ENCODE assay signal across 8 cellular contexts in the genomic region with DNA sequence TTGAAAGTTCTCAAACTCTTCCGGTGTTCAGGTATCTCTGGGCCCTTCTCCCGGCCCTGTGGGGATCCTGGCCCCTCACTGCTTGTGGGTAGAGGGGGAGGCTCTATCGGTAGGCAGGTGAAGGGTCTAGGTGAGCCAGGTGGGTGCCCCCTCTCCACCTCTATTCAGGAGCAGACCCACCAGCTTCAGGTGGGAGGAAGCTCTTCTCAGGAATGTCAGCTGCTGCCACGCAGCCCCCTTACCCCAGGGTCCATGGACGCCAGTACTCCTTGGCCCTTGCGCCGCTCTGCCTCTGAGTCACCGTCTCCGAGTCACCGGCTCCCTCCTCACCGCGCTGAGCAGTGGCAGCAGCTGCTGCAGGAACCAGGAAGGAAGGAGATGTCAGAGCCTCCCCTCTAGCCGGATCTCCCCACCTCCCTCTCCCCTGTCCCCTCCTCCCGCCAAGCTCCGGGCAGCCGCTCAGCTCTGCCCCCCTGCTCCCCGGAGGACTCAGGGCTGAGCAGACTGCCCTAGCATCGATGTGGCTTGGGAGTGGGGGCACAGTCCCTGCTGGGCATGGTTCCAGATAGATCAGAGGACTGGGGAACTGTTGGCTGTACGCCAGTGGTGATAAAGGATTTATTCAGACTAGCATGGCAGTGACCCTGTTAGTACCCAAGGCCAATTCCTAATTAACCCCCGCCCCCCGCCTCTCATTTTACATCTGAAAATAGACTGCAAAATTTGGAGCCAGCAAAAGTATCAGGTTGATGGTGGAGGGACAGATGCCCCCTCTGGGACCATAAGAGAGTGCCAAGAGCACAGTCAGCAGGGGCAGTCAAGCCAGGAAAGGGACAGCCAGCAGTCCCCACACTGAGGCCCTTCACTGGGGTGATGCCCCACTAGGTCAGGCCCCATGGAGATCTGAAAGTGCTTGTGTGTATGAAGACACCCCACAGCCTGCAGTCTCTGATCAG. TPM values are rescaled to one million over a fixed set of nuclear protein-coding genes. Genes with fewer than 3 reads are reported as not detected.
DNase-seq lines count a peak whose midpoint lies in the region; ATAC-seq and FAIRE-seq lines count a peak whose summit lies in the region.

A gene with protein sequence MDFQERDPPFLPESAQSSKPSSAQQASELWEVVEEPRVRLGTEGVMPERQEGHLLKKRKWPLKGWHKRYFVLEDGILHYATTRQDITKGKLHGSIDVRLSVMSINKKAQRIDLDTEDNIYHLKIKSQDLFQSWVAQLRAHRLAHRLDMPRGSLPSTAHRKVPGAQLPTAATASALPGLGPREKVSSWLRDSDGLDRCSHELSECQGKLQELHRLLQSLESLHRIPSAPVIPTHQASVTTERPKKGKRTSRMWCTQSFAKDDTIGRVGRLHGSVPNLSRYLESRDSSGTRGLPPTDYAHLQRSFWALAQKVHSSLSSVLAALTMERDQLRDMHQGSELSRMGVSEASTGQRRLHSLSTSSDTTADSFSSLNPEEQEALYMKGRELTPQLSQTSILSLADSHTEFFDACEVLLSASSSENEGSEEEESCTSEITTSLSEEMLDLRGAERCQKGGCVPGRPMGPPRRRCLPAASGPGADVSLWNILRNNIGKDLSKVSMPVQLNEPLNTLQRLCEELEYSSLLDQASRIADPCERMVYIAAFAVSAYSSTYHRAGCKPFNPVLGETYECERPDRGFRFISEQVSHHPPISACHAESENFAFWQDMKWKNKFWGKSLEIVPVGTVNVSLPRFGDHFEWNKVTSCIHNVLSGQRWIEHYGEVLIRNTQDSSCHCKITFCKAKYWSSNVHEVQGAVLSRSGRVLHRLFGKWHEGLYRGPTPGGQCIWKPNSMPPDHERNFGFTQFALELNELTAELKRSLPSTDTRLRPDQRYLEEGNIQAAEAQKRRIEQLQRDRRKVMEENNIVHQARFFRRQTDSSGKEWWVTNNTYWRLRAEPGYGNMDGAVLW (minus strand): TSS at position 371 of the 956 bp plus-strand sequence. CDS start 1,516 bp downstream, outside the sequence.

- peak; percentile 82 for DNase-seq in COLO668 (lab: John Stamatoyannopoulos, UW; ENCODE audit: unreplicated experiment)
- DNase-seq in Jurkat, Clone E6-1 (ENCODE audit: low read depth, low spot score) = peak; percentile 79
- peak; percentile 89 for DNase-seq in RCC 7860 (ENCODE audit: low spot score)
- peak; percentile 83 to 87 for DNase-seq in activated T-cell treated with anti-CD3 and anti-CD28 coated beads, Interleukin-2, amount 50 U/mL, for 72 hours
- DNase-seq in fibroblast of gingiva (ENCODE audit: low read depth) = peak; percentile 71
- peak; percentile 44 to 71 (median 66) for DNase-seq in naive thymus-derived CD4-positive, alpha-beta T cell
- peak; percentile 69 for DNase-seq in stimulated activated naive B cell treated with anti-CD40 and anti-IgM and Interleukin-4, amounts not matched to agents 10 μg/mL and 1 μg/mL and 100 μg/mL, for 72 hours

- H3K4me3 ChIP-seq in Jurkat, Clone E6-1 (ENCODE audit: low read length) = peak within 1 kb of the TSS; percentile 95
- H3K4me3 ChIP-seq in naive thymus-derived CD4-positive, alpha-beta T cell (ENCODE audit: low read length) = peak within 1 kb of the TSS; percentile 78

- peak within 1 kb of the TSS; percentile 89 to 95 for H3K4me3 Mint-ChIP-seq in activated T-cell treated with anti-CD3 and anti-CD28 coated beads, Interleukin-2, amount 50 U/mL, for 72 hours
- H3K4me3 Mint-ChIP-seq in naive thymus-derived CD4-positive, alpha-beta T cell = peak within 1 kb of the TSS; percentile 96 to 99 (median 97)
- H3K4me3 Mint-ChIP-seq in stimulated activated naive B cell treated with anti-CD40 and anti-IgM and Interleukin-4, amounts not matched to agents 10 μg/mL and 1 μg/mL and 100 μg/mL, for 72 hours = peak within 1 kb of the TSS; percentile 96 to 99

- H3K27me3 ChIP-seq in naive thymus-derived CD4-positive, alpha-beta T cell (ENCODE audit: control insufficient read depth in 2 of 2, insufficient read depth in 2 of 2, low read length in 2 of 2) = no peaks in the 10 kb centered on the region

- FAIRE-seq in RCC 7860 (lab: Jason Lieb, UNC) = peak; percentile 71

- H3K27ac ChIP-seq in naive thymus-derived CD4-positive, alpha-beta T cell (ENCODE audit: low read depth, low read length) = peak within 1 kb of the TSS; percentile 80

- H3K27ac Mint-ChIP-seq in activated T-cell treated with anti-CD3 and anti-CD28 coated beads, Interleukin-2, amount 50 U/mL, for 72 hours = peak within 1 kb of the TSS; percentile 83
- H3K27ac Mint-ChIP-seq in naive thymus-derived CD4-positive, alpha-beta T cell = peak within 1 kb of the TSS; percentile 86 to 96 (median 91)
- H3K27ac Mint-ChIP-seq in stimulated activated naive B cell treated with anti-CD40 and anti-IgM and Interleukin-4, amounts not matched to agents 10 μg/mL and 1 μg/mL and 100 μg/mL, for 72 hours = peak within 1 kb of the TSS; percentile 94

- POLR2A ChIA-PET in naive thymus-derived CD4-positive, alpha-beta T cell (lab: Charles Lee) = interaction anchor here (0.6 to 2.4 kb wide), 6 partner anchors 9 to 119 kb away, joined by 3 to 22 read pairs (median 6); partner anchors contain the start of genes LRRC46, MRPL10, PNPO and SP2

- CTCF ChIA-PET in naive thymus-derived CD4-positive, alpha-beta T cell (lab: Charles Lee) = interaction anchor here (0.7 to 1.6 kb wide), 6 partner anchors 19 to 129 kb away, joined by 3 to 5 read pairs (median 3); partner anchors contain the start of gene SCRN2

- H3K4me1 ChIP-seq in naive thymus-derived CD4-positive, alpha-beta T cell (ENCODE audit: control insufficient read depth in 2 of 2, insufficient read depth in 2 of 2, low read length in 2 of 2) = peaks cover 5 to 23% of the 10 kb centered on the region in 2 donors

- no peaks in the 10 kb centered on the region for H3K9me3 Mint-ChIP-seq in activated T-cell treated with anti-CD3 and anti-CD28 coated beads, Interleukin-2, amount 50 U/mL, for 72 hours
- H3K9me3 Mint-ChIP-seq in naive thymus-derived CD4-positive, alpha-beta T cell = no peaks in the 10 kb centered on the region
- H3K9me3 Mint-ChIP-seq in stimulated activated naive B cell treated with anti-CD40 and anti-IgM and Interleukin-4, amounts not matched to agents 10 μg/mL and 1 μg/mL and 100 μg/mL, for 72 hours = no peaks in the 10 kb centered on the region

- intact Hi-C loops in naive thymus-derived CD4-positive, alpha-beta T cell (cut with micrococcal nuclease) = loop anchor here (1.0 to 5.0 kb wide), 5 partner anchors 10 to 754 kb away; partner anchors contain the start of genes LRRC46 (in 2 of the 2), MRPL10 (in 2 of the 2), PNPO (in 1 of the 2) and SP2 (in 1 of the 2)

- peaks cover 25% of the 10 kb centered on the region for H3K4me1 Mint-ChIP-seq in activated T-cell treated with anti-CD3 and anti-CD28 coated beads, Interleukin-2, amount 50 U/mL, for 72 hours (ENCODE audit: low read depth)
- H3K4me1 Mint-ChIP-seq in naive thymus-derived CD4-positive, alpha-beta T cell = peaks cover 7 to 33% (median 24%) of the 10 kb centered on the region in 7 donors
- peaks cover 26 to 39% of the 10 kb centered on the region in 2 donors for H3K4me1 Mint-ChIP-seq in stimulated activated naive B cell treated with anti-CD40 and anti-IgM and Interleukin-4, amounts not matched to agents 10 μg/mL and 1 μg/mL and 100 μg/mL, for 72 hours

- H3K36me3 Mint-ChIP-seq in activated T-cell treated with anti-CD3 and anti-CD28 coated beads, Interleukin-2, amount 50 U/mL, for 72 hours (ENCODE audit: insufficient read depth in 2 of 2) = peaks cover 12 to 21% of the 10 kb centered on the region in 2 donors
- H3K36me3 Mint-ChIP-seq in naive thymus-derived CD4-positive, alpha-beta T cell = peaks cover 5 to 38% (median 17%) of the 10 kb centered on the region in 5 donors
- H3K36me3 Mint-ChIP-seq in stimulated activated naive B cell treated with anti-CD40 and anti-IgM and Interleukin-4, amounts not matched to agents 10 μg/mL and 1 μg/mL and 100 μg/mL, for 72 hours = peaks cover 33 to 40% of the 10 kb centered on the region in 2 donors

- ATAC-seq in GM21381 (IDR thresholded peaks at IDR 0.05; ENCODE audit: unreplicated experiment) = peak; percentile 78
- ATAC-seq in activated T-cell treated with anti-CD3 and anti-CD28 coated beads, Interleukin-2, amount 50 U/mL, for 72 hours (replicated peaks in 1 of 2) = peak; percentile 98
- ATAC-seq in naive thymus-derived CD4-positive, alpha-beta T cell = peak; percentile 96
- ATAC-seq in stimulated activated naive B cell treated with anti-CD40 and anti-IgM and Interleukin-4, amounts not matched to agents 10 μg/mL and 1 μg/mL and 100 μg/mL, for 72 hours (replicated peaks) = peak; percentile 97 to 98

- H3K9me3 ChIP-seq in naive thymus-derived CD4-positive, alpha-beta T cell (ENCODE audit: control insufficient read depth in 2 of 3, low read length in 3 of 3) = no peaks in the 10 kb centered on the region

- H3K36me3 ChIP-seq in naive thymus-derived CD4-positive, alpha-beta T cell (ENCODE audit: control insufficient read depth in 2 of 3, insufficient read depth in 3 of 3, low read length in 3 of 3) = peaks cover 20 to 63% (median 21%) of the 10 kb centered on the region in 3 experiments

- no peaks in the 10 kb centered on the region for H3K27me3 Mint-ChIP-seq in activated T-cell treated with anti-CD3 and anti-CD28 coated beads, Interleukin-2, amount 50 U/mL, for 72 hours (ENCODE audit: low read depth)
- no peaks in the 10 kb centered on the region for H3K27me3 Mint-ChIP-seq in naive thymus-derived CD4-positive, alpha-beta T cell
- H3K27me3 Mint-ChIP-seq in stimulated activated naive B cell treated with anti-CD40 and anti-IgM and Interleukin-4, amounts not matched to agents 10 μg/mL and 1 μg/mL and 100 μg/mL, for 72 hours = no peaks in the 10 kb centered on the region

RNA-seq across cellular contexts. Expression of the gene that starts here (rescaled TPM):
- polyA plus RNA-seq in Jurkat, Clone E6-1 (2012; ENCODE audit: insufficient read depth, insufficient read length) = 19.5 TPM
- 10 to 100 TPM; 23.9 to 24.9 TPM for total RNA-seq in activated T-cell treated with anti-CD3 and anti-CD28 coated beads, Interleukin-2, amount 50 U/mL, for 72 hours
- total RNA-seq in naive thymus-derived CD4-positive, alpha-beta T cell = 10 to 100 TPM; 36.6 to 46.1 (median 41.4) TPM
- polyA plus RNA-seq in naive thymus-derived CD4-positive, alpha-beta T cell = 1 to 10 TPM; 4.0 to 6.3 TPM

Comparison
In these comparisons a context has a peak if more than half of its experiments do, and no peak if none do; other contexts are left out.
1. Peak in every context shown above with its lines: DNase-seq, ATAC-seq, H3K4me3 ChIP-seq and H3K27ac ChIP-seq.